In genomic region chr5:114330916-114331531, GRCh38 we compare ENCODE assay signal across 25 cellular contexts.
"Had no signal": no experiment of that assay in that cellular context is flagged by ENCODE, and none has a peak within 500 bp of the region (broad histone marks: within the 10 kb centered on the region; RNA-seq: fewer than 3 reads in every experiment).

No MANE protein-coding gene starts in this region.

- DNase-seq: colonic mucosa; cortex of kidney; dermis blood vessel endothelial cell; dorsolateral prefrontal cortex; effector CD4-positive, alpha-beta T cell; effector CD8-positive, alpha-beta T cell; effector memory CD4-positive, alpha-beta T cell; effector memory CD8-positive, alpha-beta T cell; endodermal cell; erythroblast; esophagus squamous epithelium; foreskin fibroblast; foreskin keratinocyte; foreskin melanocyte; gastrocnemius medialis; glutamatergic neuron; head of caudate nucleus; heart left ventricle; heart right ventricle had no signal

- H3K4me2 ChIP-seq: hepatocyte had no signal

- H3K27me3 ChIP-seq: colonic mucosa, dorsolateral prefrontal cortex, esophagus muscularis mucosa, esophagus squamous epithelium, foreskin keratinocyte, gastrocnemius medialis, gastroesophageal sphincter, heart left ventricle, heart right ventricle, hepatocyte had no signal

- H3K79me2 ChIP-seq: hepatocyte had no signal

- H3K4me1 ChIP-seq: colonic mucosa, esophagus squamous epithelium, foreskin keratinocyte, gastrocnemius medialis had no signal

- H3K27ac ChIP-seq: colonic mucosa, coronary artery, dorsolateral prefrontal cortex, epithelial cell of prostate, esophagus muscularis mucosa, esophagus squamous epithelium, foreskin keratinocyte, gastrocnemius medialis, gastroesophageal sphincter, heart left ventricle, heart right ventricle, hepatocyte had no signal

- H3K4me3 ChIP-seq: colonic mucosa, coronary artery, dorsolateral prefrontal cortex, esophagus muscularis mucosa, esophagus squamous epithelium, gastrocnemius medialis, gastroesophageal sphincter, heart left ventricle, heart right ventricle, hepatocyte had no signal

- H3K9me3 ChIP-seq: colonic mucosa, esophagus muscularis mucosa, esophagus squamous epithelium, gastrocnemius medialis, gastroesophageal sphincter, heart left ventricle, heart right ventricle had no signal

- H3K36me3 ChIP-seq: colonic mucosa, esophagus muscularis mucosa, esophagus squamous epithelium, gastrocnemius medialis, gastroesophageal sphincter, heart left ventricle, heart right ventricle had no signal

- H2AFZ ChIP-seq: hepatocyte had no signal

- ATAC-seq: effector memory CD8-positive, alpha-beta T cell; esophagus mucosa; foreskin keratinocyte; gastrocnemius medialis; gastroesophageal sphincter; heart left ventricle; heart right ventricle had no signal
